8 cellular contexts compared by ENCODE assay signal in the genomic region with DNA sequence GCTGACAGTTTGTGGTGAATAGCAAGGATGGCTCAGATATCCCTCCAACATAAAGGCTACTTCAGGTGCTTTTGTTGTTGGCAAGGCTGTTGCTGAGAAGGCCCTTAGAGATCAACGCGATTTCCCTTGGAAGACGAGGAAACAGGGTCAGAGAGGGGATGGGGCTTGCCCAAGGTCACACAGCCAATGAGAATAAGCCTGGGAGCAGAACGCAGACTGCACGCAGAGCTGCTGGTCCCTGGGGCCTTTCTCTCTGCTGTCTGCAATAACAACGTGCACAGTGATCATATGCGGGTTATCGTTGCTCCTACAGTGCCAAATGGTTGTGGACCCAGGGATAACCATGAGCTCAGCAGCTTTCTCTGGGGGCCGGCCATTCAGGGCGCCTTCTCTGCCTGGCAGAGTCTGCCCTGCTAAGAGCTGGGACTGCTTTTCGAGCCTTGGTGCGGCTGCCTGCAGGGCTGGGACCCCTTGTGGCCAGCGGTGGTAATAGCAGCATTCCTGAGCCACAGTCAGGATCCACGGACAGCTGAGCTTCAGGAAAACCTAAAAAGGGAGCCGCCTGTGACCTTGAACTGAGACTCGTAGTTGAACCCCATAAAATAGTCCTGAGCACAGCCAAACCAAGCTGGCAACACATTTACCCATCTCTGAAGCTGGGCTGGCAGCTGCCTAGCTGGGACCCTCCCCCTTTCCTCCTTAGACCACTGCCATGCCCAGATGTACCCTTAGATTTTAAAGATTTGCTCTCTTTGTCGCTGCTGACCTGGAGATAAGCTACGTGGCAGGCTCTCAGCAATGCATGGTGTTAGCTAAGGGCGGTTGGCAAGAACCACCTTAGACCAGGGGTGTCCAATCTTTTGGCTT. TPM values are rescaled to one million over a fixed set of nuclear protein-coding genes. Genes with fewer than 3 reads are reported as not detected.
DNase-seq lines count a peak whose midpoint lies in the region; ATAC-seq and TF ChIP-seq lines count a peak whose summit lies in the region.

No MANE protein-coding gene starts in this region.

- H3K9me3 Mint-ChIP-seq in chondrocyte (ENCODE audit: low read depth) = no peaks in the 10 kb centered on the region

- H3K27me3 Mint-ChIP-seq in chondrocyte (ENCODE audit: low read depth) = no peaks in the 10 kb centered on the region

- H3K27ac Mint-ChIP-seq in chondrocyte (ENCODE audit: unreplicated experiment) = no peak overlapping the region

- H3K4me3 Mint-ChIP-seq in chondrocyte (ENCODE audit: unreplicated experiment) = no peak overlapping the region

- peaks cover 3% of the 10 kb centered on the region for H3K36me3 Mint-ChIP-seq in chondrocyte (ENCODE audit: low read depth)

- no peaks in the 10 kb centered on the region for H3K4me1 Mint-ChIP-seq in chondrocyte (ENCODE audit: low read depth)

- TF ChIP-seq CTCF in chondrocyte (IDR thresholded peaks at IDR 0.05) = peak; percentile 89

- peak; percentile 28 to 62 for DNase-seq in SHP77 (lab: John Stamatoyannopoulos, UW)
- no peak for DNase-seq in SHP77 treated with DMSO at 0.1 percent for 48 hours (lab: John Stamatoyannopoulos, UW)
- peak; percentile 50 for DNase-seq in NCI-H1105 treated with DMSO at 0.1 percent for 48 hours (lab: John Stamatoyannopoulos, UW)
- peak; percentile 30 for DNase-seq in activated CD4-positive, CD25-positive, alpha-beta regulatory T cell treated with anti-CD3 and anti-CD28 coated beads, Interleukin-2, amount 50 U/mL, for 16 hours (ENCODE audit: low read depth, low spot score)
- DNase-seq in chondrocyte (ENCODE audit: low spot score) = no peak
- peak; percentile 61 for DNase-seq in kidney glomerular epithelial cell (lab: John Stamatoyannopoulos, UW)
- peak; percentile 70 for DNase-seq in stimulated activated CD4-positive, alpha-beta T cell treated with anti-CD3 and anti-CD28 coated beads, Interleukin-2, amount 100 ng/mL, for 24 hours

- ATAC-seq in HG02588 (IDR thresholded peaks at IDR 0.05; ENCODE audit: unreplicated experiment) = no peak

RNA-seq across cellular contexts. Expression of a gene that starts 39.8 kb away (rescaled TPM):
- total RNA-seq in chondrocyte = not detected in 3 replicates

Comparison
In these comparisons a context has a peak if more than half of its experiments do, and no peak if none do; other contexts are left out.
1. DNase-seq: peak in SHP77 (2 of 2), NCI-H1105 treated with DMSO at 0.1 percent for 48 hours (single experiment), activated CD4-positive, CD25-positive, alpha-beta regulatory T cell treated with anti-CD3 and anti-CD28 coated beads, Interleukin-2, amount 50 U/mL, for 16 hours (single experiment), kidney glomerular epithelial cell (single experiment) and stimulated activated CD4-positive, alpha-beta T cell treated with anti-CD3 and anti-CD28 coated beads, Interleukin-2, amount 100 ng/mL, for 24 hours (2 of 2); none in SHP77 treated with DMSO at 0.1 percent for 48 hours (single experiment) and chondrocyte (single experiment).